In genomic region chr18:46398625-46399024, GRCh38 we compare ENCODE assay signal across 19 cellular contexts.
DNase-seq lines count a peak whose midpoint lies in the region; ATAC-seq and TF ChIP-seq lines count a peak whose summit lies in the region.
"Had no signal": no experiment of that assay in that cellular context is flagged by ENCODE, and none has a peak within 500 bp of the region (broad histone marks: within the 10 kb centered on the region; RNA-seq: fewer than 3 reads in every experiment).

No MANE protein-coding gene starts in this region.

- intact Hi-C loops in activated CD8-positive, alpha-beta T cell treated with anti-CD3 and anti-CD28 coated beads for 36 hours (cut with micrococcal nuclease) = no loop called here
- intact Hi-C loops in naive thymus-derived CD4-positive, alpha-beta T cell (cut with micrococcal nuclease) = no loop called here

- no peaks in the 10 kb centered on the region for H3K36me3 ChIP-seq in naive thymus-derived CD4-positive, alpha-beta T cell (ENCODE audit: control insufficient read depth in 2 of 3, insufficient read depth in 3 of 3, low read length in 3 of 3)

- H3K27me3 ChIP-seq in naive thymus-derived CD4-positive, alpha-beta T cell (ENCODE audit: control insufficient read depth in 2 of 2, insufficient read depth in 2 of 2, low read length in 2 of 2) = no peaks in the 10 kb centered on the region

- H3K27ac Mint-ChIP-seq in immature natural killer cell = peak overlapping the region; percentile 84 to 96 (median 92)
- H3K27ac Mint-ChIP-seq in activated CD8-positive, alpha-beta T cell treated with anti-CD3 and anti-CD28 coated beads for 36 hours = no peak overlapping the region
- H3K27ac Mint-ChIP-seq in naive thymus-derived CD4-positive, alpha-beta T cell = peak overlapping the region in 1 of 9 donors; percentile 46

- peak overlapping the region in 1 of 5 donors; percentile 47 for H3K4me3 Mint-ChIP-seq in immature natural killer cell
- H3K4me3 Mint-ChIP-seq in activated CD8-positive, alpha-beta T cell treated with anti-CD3 and anti-CD28 coated beads for 36 hours = no peak overlapping the region
- H3K4me3 Mint-ChIP-seq in naive thymus-derived CD4-positive, alpha-beta T cell = no peak overlapping the region
- H3K4me3 Mint-ChIP-seq: CD4-positive, CD25-positive, alpha-beta regulatory T cell had no signal

- peaks cover 0 to 4% (median 3%) of the 10 kb centered on the region in 3 donors for H3K36me3 Mint-ChIP-seq in immature natural killer cell
- no peaks in the 10 kb centered on the region for H3K36me3 Mint-ChIP-seq in activated CD8-positive, alpha-beta T cell treated with anti-CD3 and anti-CD28 coated beads for 36 hours (ENCODE audit: low read depth)
- H3K36me3 Mint-ChIP-seq in naive thymus-derived CD4-positive, alpha-beta T cell = no peaks in the 10 kb centered on the region
- H3K36me3 Mint-ChIP-seq: CD4-positive, CD25-positive, alpha-beta regulatory T cell had no signal

- CTCF ChIA-PET in activated CD8-positive, alpha-beta T cell treated with anti-CD3 and anti-CD28 coated beads for 36 hours (lab: Charles Lee) = no interaction called here
- CTCF ChIA-PET in naive thymus-derived CD4-positive, alpha-beta T cell (lab: Charles Lee) = no interaction called here

- TF ChIP-seq CTCF in activated CD8-positive, alpha-beta T cell treated with anti-CD3 and anti-CD28 coated beads for 36 hours (IDR thresholded peaks at IDR 0.05) = no peak

- ATAC-seq in activated CD8-positive, alpha-beta T cell treated with anti-CD3 and anti-CD28 coated beads for 36 hours = no peak
- no peak for ATAC-seq in naive thymus-derived CD4-positive, alpha-beta T cell

- DNase-seq in DMS 273 (lab: John Stamatoyannopoulos, UW; ENCODE audit: unreplicated experiment) = peak; percentile 15
- no peak for DNase-seq in DMS 273 treated with DMSO at 0.1 percent for 48 hours (lab: John Stamatoyannopoulos, UW)
- peak; percentile 12 for DNase-seq in COR-L47 (lab: John Stamatoyannopoulos, UW)
- peak; percentile 58 for DNase-seq in NCI-H69 (lab: John Stamatoyannopoulos, UW)
- no peak for DNase-seq in immature natural killer cell
- no peak for DNase-seq in activated CD8-positive, alpha-beta T cell treated with anti-CD3 and anti-CD28 coated beads for 36 hours
- DNase-seq in activated gamma-delta T cell (lab: John Stamatoyannopoulos, UW) = no peak
- no peak for DNase-seq in naive thymus-derived CD4-positive, alpha-beta T cell
- DNase-seq: AML-193, H7, NCI-H1105 treated with DMSO at 0.1 percent for 48 hours, NCI-H1694, NCI-H2107, NCI-H526 treated with DMSO at 0.1 percent for 48 hours, OCI-M1, SHP77, SK-N-SH had no signal

- POLR2A ChIA-PET in activated CD8-positive, alpha-beta T cell treated with anti-CD3 and anti-CD28 coated beads for 36 hours (lab: Charles Lee) = no interaction called here
- POLR2A ChIA-PET in naive thymus-derived CD4-positive, alpha-beta T cell (lab: Charles Lee) = no interaction called here

- H3K27ac ChIP-seq in naive thymus-derived CD4-positive, alpha-beta T cell (ENCODE audit: low read depth, low read length) = no peak overlapping the region
- H3K27ac ChIP-seq: 22Rv1 had no signal

- H3K27me3 Mint-ChIP-seq in immature natural killer cell (ENCODE audit: low read depth in 3 of 3) = peaks cover 21 to 37% (median 26%) of the 10 kb centered on the region in 3 donors
- H3K27me3 Mint-ChIP-seq in activated CD8-positive, alpha-beta T cell treated with anti-CD3 and anti-CD28 coated beads for 36 hours = no peaks in the 10 kb centered on the region
- H3K27me3 Mint-ChIP-seq in naive thymus-derived CD4-positive, alpha-beta T cell = no peaks in the 10 kb centered on the region

- H3K9me3 ChIP-seq in naive thymus-derived CD4-positive, alpha-beta T cell (ENCODE audit: control insufficient read depth in 2 of 3, low read length in 3 of 3) = no peaks in the 10 kb centered on the region
- H3K9me3 ChIP-seq: SK-N-SH had no signal

- H3K4me1 ChIP-seq in naive thymus-derived CD4-positive, alpha-beta T cell (ENCODE audit: control insufficient read depth in 2 of 2, insufficient read depth in 2 of 2, low read length in 2 of 2) = no peaks in the 10 kb centered on the region

- H3K9me3 Mint-ChIP-seq in immature natural killer cell = peaks cover 0 to 6% (median 3%) of the 10 kb centered on the region in 6 donors
- H3K9me3 Mint-ChIP-seq in activated CD8-positive, alpha-beta T cell treated with anti-CD3 and anti-CD28 coated beads for 36 hours = no peaks in the 10 kb centered on the region
- no peaks in the 10 kb centered on the region for H3K9me3 Mint-ChIP-seq in naive thymus-derived CD4-positive, alpha-beta T cell
- H3K9me3 Mint-ChIP-seq: CD4-positive, CD25-positive, alpha-beta regulatory T cell had no signal

- peaks cover 99% of the 10 kb centered on the region in 2 donors for H3K4me1 Mint-ChIP-seq in immature natural killer cell
- peaks cover 5% of the 10 kb centered on the region for H3K4me1 Mint-ChIP-seq in activated CD8-positive, alpha-beta T cell treated with anti-CD3 and anti-CD28 coated beads for 36 hours (ENCODE audit: low read depth)
- peaks cover 0 to 12% (median 3%) of the 10 kb centered on the region in 7 donors for H3K4me1 Mint-ChIP-seq in naive thymus-derived CD4-positive, alpha-beta T cell
- H3K4me1 Mint-ChIP-seq: CD4-positive, CD25-positive, alpha-beta regulatory T cell had no signal

- H3K4me3 ChIP-seq in naive thymus-derived CD4-positive, alpha-beta T cell (ENCODE audit: low read length) = no peak overlapping the region

Comparison
In these comparisons a context has a peak if more than half of its experiments do, and no peak if none do; other contexts are left out.
1. DNase-seq: peak in DMS 273 (single experiment), COR-L47 (single experiment) and NCI-H69 (single experiment); none in DMS 273 treated with DMSO at 0.1 percent for 48 hours (single experiment), immature natural killer cell (0 of 3), activated CD8-positive, alpha-beta T cell treated with anti-CD3 and anti-CD28 coated beads for 36 hours (single experiment), activated gamma-delta T cell (single experiment) and naive thymus-derived CD4-positive, alpha-beta T cell (0 of 9).